ENCODE assay signal across 25 cellular contexts in genomic region chr22:19476023-19476422, GRCh38. TPM values are rescaled to one million over a fixed set of nuclear protein-coding genes. Genes with fewer than 3 reads are reported as not detected.
DNase-seq lines count a peak whose midpoint lies in the region; ATAC-seq, FAIRE-seq and TF ChIP-seq lines count a peak whose summit lies in the region.
"Had no signal": no experiment of that assay in that cellular context is flagged by ENCODE, and none has a peak within 500 bp of the region (broad histone marks: within the 10 kb centered on the region; RNA-seq: fewer than 3 reads in every experiment).

No MANE protein-coding gene starts in this region.

- no peak for TF ChIP-seq RAD21 in GM12878 (IDR thresholded peaks at IDR 0.05; ENCODE audit: insufficient read depth, low read depth, low read length)

- H3K4me1 ChIP-seq in CD4-positive, CD25-positive, alpha-beta regulatory T cell (ENCODE audit: control insufficient read depth, insufficient read depth, low read length, poor library complexity, severe bottlenecking), result peaks cover 31% of the 10 kb centered on the region
- no peaks in the 10 kb centered on the region for H3K4me1 ChIP-seq in GM12878 (ENCODE audit: control insufficient read depth, insufficient read depth, low read length)

- DNase-seq in activated CD4-positive, alpha-beta T cell treated with anti-CD3 and anti-CD28 coated beads for 36 hours, result no peak
- DNase-seq in activated CD4-positive, alpha-beta T cell treated with anti-CD3 and anti-CD28 coated beads for 1 hour, result no peak
- DNase-seq in CD4-positive, CD25-positive, alpha-beta regulatory T cell, result no peak
- no peak for DNase-seq in GM12878 (ENCODE audit: low read depth, low spot score)
- DNase-seq in NCI-H2171 (lab: John Stamatoyannopoulos, UW), result no peak
- no peak for DNase-seq in T-cell
- DNase-seq in NCI-H2081 (lab: John Stamatoyannopoulos, UW), result no peak
- DNase-seq: activated gamma-delta T cell; activated naive CD8-positive, alpha-beta T cell treated with anti-CD3 and anti-CD28 coated beads, Interleukin-2, amount 50 U/mL, for 24 hours; CD8-positive, alpha-beta memory T cell; endodermal cell; mesendoderm; MM.1S; NCI-H2029 treated with DMSO at 0.1 percent for 48 hours; NCI-H446 treated with DMSO at 0.1 percent for 48 hours; nucleus accumbens; RPMI8226; thyroid gland had no signal

- H3K27ac Mint-ChIP-seq in activated CD4-positive, alpha-beta T cell treated with anti-CD3 and anti-CD28 coated beads for 36 hours, result peak overlapping the region; percentile 2
- H3K27ac Mint-ChIP-seq in CD4-positive, CD25-positive, alpha-beta regulatory T cell, result peak overlapping the region in 2 of 3 donors; percentile 49 to 56
- H3K27ac Mint-ChIP-seq in nephron (peak overlapping the region in 1 of 3 experiments; percentile 20), T-cell (no peak overlapping the region)
- H3K27ac Mint-ChIP-seq: activated naive CD8-positive, alpha-beta T cell treated with anti-CD3 and anti-CD28 coated beads, Interleukin-2, amount 50 U/mL, for 24 hours; dendritic cell treated with granulocyte-macrophage colony-stimulating factor and Interleukin-4, amounts not matched to agents 40 ng/mL and 50 ng/mL, for 4 days; endodermal cell; stimulated activated naive CD8-positive, alpha-beta T cell treated with anti-CD3 and anti-CD28 coated beads, Interleukin-15, Interleukin-2, amounts not matched to agents 100 ng/mL and 50 ng/mL, for 24 hours had no signal

- TF ChIP-seq EP300 in GM12878 (IDR thresholded peaks at IDR 0.05; ENCODE audit: borderline replicate concordance in 1 of 2, control insufficient read depth in 1 of 2, low read depth in 2 of 2, low read length in 2 of 2), result no peak

- intact Hi-C loops in activated CD4-positive, alpha-beta T cell treated with anti-CD3 and anti-CD28 coated beads for 36 hours (cut with DNase I, micrococcal nuclease), result loop anchor here in 1 of 2 experiments (5.0 kb wide), 2 partner anchors 184 to 354 kb away; partner anchors contain the start of genes CLTCL1 and DGCR2
- intact Hi-C loops in GM12878 (cut with micrococcal nuclease; ENCODE audit: unreplicated experiment), result loop anchor here (10.0 kb wide), 2 partner anchors 159 to 181 kb away; partner anchors contain the start of gene CLTCL1

- H3K36me3 ChIP-seq in CD4-positive, CD25-positive, alpha-beta regulatory T cell (ENCODE audit: control insufficient read depth, insufficient read depth, low read length), result peaks cover 44% of the 10 kb centered on the region
- H3K36me3 ChIP-seq in GM12878 (ENCODE audit: control insufficient read depth in 2 of 2, insufficient read depth in 2 of 2, low read length in 1 of 2), result peaks cover 17 to 21% of the 10 kb centered on the region in 2 experiments; a peak in 3 of 4 replicates

- CTCF ChIA-PET in activated CD4-positive, alpha-beta T cell treated with anti-CD3 and anti-CD28 coated beads for 36 hours (lab: Charles Lee), result interaction anchor here (1.6 kb wide), 1 partner anchor 9 kb away, joined by 4 read pairs; no protein-coding TSS in a partner anchor
- CTCF ChIA-PET in GM12878 (lab: Yijun Ruan, JAX), result interaction anchor here (3.2 kb wide), 1 partner anchor 176 kb away, joined by 35 read pairs; no protein-coding TSS in a partner anchor
- CTCF ChIA-PET in T-cell (lab: Charles Lee), result interaction anchor here in 1 of 2 donors (0.6 kb wide), 1 partner anchor 25 kb away, joined by 4 read pairs; no protein-coding TSS in a partner anchor

- no peak for FAIRE-seq in GM12878 (lab: Jason Lieb, UNC)
- FAIRE-seq: A204.1, H54 had no signal

- BruUV-seq in GM12878 (replicated peaks; lab: Mats Ljungman, UMichigan), result no TSS peak

- RAD21 ChIA-PET in GM12878 (lab: Charles Lee; ENCODE audit: unreplicated experiment), result interaction anchor here (2.2 kb wide), 1 partner anchor 177 kb away, joined by 12 read pairs; no protein-coding TSS in a partner anchor

- no peaks in the 10 kb centered on the region for H3K9me3 Mint-ChIP-seq in activated CD4-positive, alpha-beta T cell treated with anti-CD3 and anti-CD28 coated beads for 36 hours (ENCODE audit: low read depth)
- no peaks in the 10 kb centered on the region for H3K9me3 Mint-ChIP-seq in CD4-positive, CD25-positive, alpha-beta regulatory T cell
- H3K9me3 Mint-ChIP-seq in nephron, result no peaks in the 10 kb centered on the region
- no peaks in the 10 kb centered on the region for H3K9me3 Mint-ChIP-seq in T-cell
- H3K9me3 Mint-ChIP-seq: activated naive CD8-positive, alpha-beta T cell treated with anti-CD3 and anti-CD28 coated beads, Interleukin-2, amount 50 U/mL, for 24 hours; CD8-positive, alpha-beta memory T cell; central memory CD8-positive, alpha-beta T cell; dendritic cell treated with granulocyte-macrophage colony-stimulating factor and Interleukin-4, amounts not matched to agents 40 ng/mL and 50 ng/mL, for 4 days; endodermal cell; stimulated activated naive CD8-positive, alpha-beta T cell treated with anti-CD3 and anti-CD28 coated beads, Interleukin-15, Interleukin-2, amounts not matched to agents 100 ng/mL and 50 ng/mL, for 24 hours had no signal

- POLR2A ChIA-PET in activated CD4-positive, alpha-beta T cell treated with anti-CD3 and anti-CD28 coated beads for 36 hours (lab: Charles Lee), result no interaction called here
- POLR2A ChIA-PET in GM12878 (lab: Charles Lee) (interaction anchor here (1.0 kb wide), 1 partner anchor 378 kb away, joined by 9 read pairs; no protein-coding TSS in a partner anchor), T-cell (lab: Charles Lee) (interaction anchor here in 1 of 2 donors (0.7 kb wide), 1 partner anchor 96 kb away, joined by 11 read pairs; no protein-coding TSS in a partner anchor)

- H3K4me2 ChIP-seq in GM12878 (ENCODE audit: control insufficient read depth, insufficient read depth), result peak overlapping the region; percentile 54

- no peak overlapping the region for H3K27ac ChIP-seq in CD4-positive, CD25-positive, alpha-beta regulatory T cell (ENCODE audit: insufficient read depth, low read length, poor library complexity, severe bottlenecking)
- H3K27ac ChIP-seq in GM12878 (ENCODE audit: control insufficient read depth, insufficient read depth), result no peak overlapping the region
- H3K27ac ChIP-seq: thyroid gland had no signal

- H3K9ac ChIP-seq in GM12878 (ENCODE audit: control insufficient read depth, insufficient read depth, low read length), result no peak overlapping the region

- no peak for TF ChIP-seq POLR2A in GM12878 (IDR thresholded peaks at IDR 0.05; ENCODE audit: low read depth, low read length)

- no peaks in the 10 kb centered on the region for H3K9me3 ChIP-seq in CD4-positive, CD25-positive, alpha-beta regulatory T cell (ENCODE audit: control insufficient read depth in 2 of 2, low read length in 2 of 2)
- no peaks in the 10 kb centered on the region for H3K9me3 ChIP-seq in GM12878 (replicated peaks; ENCODE audit: control insufficient read depth, insufficient read depth, low read length)
- H3K9me3 ChIP-seq: thyroid gland had no signal

- H2AFZ ChIP-seq in GM12878 (ENCODE audit: control insufficient read depth, low read depth, low read length), result no peak overlapping the region

- H3K27me3 Mint-ChIP-seq in activated CD4-positive, alpha-beta T cell treated with anti-CD3 and anti-CD28 coated beads for 36 hours, result no peaks in the 10 kb centered on the region
- H3K27me3 Mint-ChIP-seq in CD4-positive, CD25-positive, alpha-beta regulatory T cell, result no peaks in the 10 kb centered on the region
- no peaks in the 10 kb centered on the region for H3K27me3 Mint-ChIP-seq in nephron (ENCODE audit: low read depth)
- no peaks in the 10 kb centered on the region for H3K27me3 Mint-ChIP-seq in T-cell
- H3K27me3 Mint-ChIP-seq: CD8-positive, alpha-beta memory T cell; central memory CD8-positive, alpha-beta T cell; dendritic cell treated with granulocyte-macrophage colony-stimulating factor and Interleukin-4, amounts not matched to agents 40 ng/mL and 50 ng/mL, for 4 days; stimulated activated naive CD8-positive, alpha-beta T cell treated with anti-CD3 and anti-CD28 coated beads, Interleukin-15, Interleukin-2, amounts not matched to agents 100 ng/mL and 50 ng/mL, for 24 hours had no signal

- no peaks in the 10 kb centered on the region for H3K27me3 ChIP-seq in CD4-positive, CD25-positive, alpha-beta regulatory T cell (ENCODE audit: control insufficient read depth, insufficient read depth, low read length)
- no peaks in the 10 kb centered on the region for H3K27me3 ChIP-seq in GM12878 (replicated peaks in 1 of 2; ENCODE audit: control insufficient read depth in 2 of 2, insufficient read depth in 2 of 2, low read length in 1 of 2)
- H3K27me3 ChIP-seq: thyroid gland had no signal

- in situ Hi-C loops in GM12878 (cut with MboI), result no loop called here

- no peak overlapping the region for H3K4me3 ChIP-seq in CD4-positive, CD25-positive, alpha-beta regulatory T cell (ENCODE audit: low read depth, low read length)
- H3K4me3 ChIP-seq in GM12878, result peak overlapping the region; percentile 5; the same call in 1 of the 2 replicates
- H3K4me3 ChIP-seq: thyroid gland had no signal

- ATAC-seq in activated CD4-positive, alpha-beta T cell treated with anti-CD3 and anti-CD28 coated beads for 36 hours, result no peak
- no peak for ATAC-seq in CD4-positive, CD25-positive, alpha-beta regulatory T cell (ENCODE audit: low read depth in 2 of 2)
- ATAC-seq in GM12878, result no peak
- no peak for ATAC-seq in T-cell (replicated peaks in 1 of 4)
- ATAC-seq: activated naive CD8-positive, alpha-beta T cell treated with anti-CD3 and anti-CD28 coated beads, Interleukin-2, amount 50 U/mL, for 24 hours; left lobe of liver had no signal

- peaks cover 38% of the 10 kb centered on the region for H3K79me2 ChIP-seq in GM12878 (ENCODE audit: control insufficient read depth, insufficient read depth, low read length)

- H3K36me3 Mint-ChIP-seq in activated CD4-positive, alpha-beta T cell treated with anti-CD3 and anti-CD28 coated beads for 36 hours (ENCODE audit: low read depth), result peaks cover 39% of the 10 kb centered on the region
- H3K36me3 Mint-ChIP-seq in CD4-positive, CD25-positive, alpha-beta regulatory T cell, result peaks cover 16% of the 10 kb centered on the region
- H3K36me3 Mint-ChIP-seq in nephron (ENCODE audit: low read depth) (peaks cover 17% of the 10 kb centered on the region), T-cell (peaks cover 31% of the 10 kb centered on the region)

- SMC1A ChIA-PET in GM12878 (lab: Charles Lee; ENCODE audit: uncharacterized antibody, unreplicated experiment), result interaction anchor here (0.7 to 1.2 kb wide), 2 partner anchors 27 to 154 kb away, joined by 3 read pairs; no protein-coding TSS in a partner anchor

- 67% methylated on average over 3 of the region's 3 CpGs for WGBS in GM12878 (ENCODE audit: insufficient coverage, insufficient replicate concordance, low lambda C conversion rate, missing lambda C conversion rate)

- no peak for TF ChIP-seq CTCF in GM12878 (IDR thresholded peaks at IDR 0.05 in 2 of 3, conservative IDR thresholded peaks at IDR 0.05 in 1 of 3; ENCODE audit: control insufficient read depth in 2 of 3, extremely low read depth in 1 of 3, insufficient read depth in 1 of 3, low read depth in 3 of 3, low read length in 3 of 3)
- no peak for TF ChIP-seq CTCF in nephron (IDR thresholded peaks at IDR 0.05; ENCODE audit: unreplicated experiment in 3 of 3)

- no peaks in the 10 kb centered on the region; the same call in 1 of the 2 replicates for H4K20me1 ChIP-seq in GM12878 (ENCODE audit: control insufficient read depth, insufficient read depth)

- H3K4me3 Mint-ChIP-seq in activated CD4-positive, alpha-beta T cell treated with anti-CD3 and anti-CD28 coated beads for 36 hours, result no peak overlapping the region
- peak overlapping the region in 1 of 4 donors; percentile 39 for H3K4me3 Mint-ChIP-seq in CD4-positive, CD25-positive, alpha-beta regulatory T cell
- peak overlapping the region; percentile 59 to 73 (median 60) for H3K4me3 Mint-ChIP-seq in nephron
- H3K4me3 Mint-ChIP-seq in T-cell, result no peak overlapping the region
- H3K4me3 Mint-ChIP-seq: activated naive CD8-positive, alpha-beta T cell treated with anti-CD3 and anti-CD28 coated beads, Interleukin-2, amount 50 U/mL, for 24 hours; central memory CD8-positive, alpha-beta T cell; dendritic cell treated with granulocyte-macrophage colony-stimulating factor and Interleukin-4, amounts not matched to agents 40 ng/mL and 50 ng/mL, for 4 days; endodermal cell; stimulated activated naive CD8-positive, alpha-beta T cell treated with anti-CD3 and anti-CD28 coated beads, Interleukin-15, Interleukin-2, amounts not matched to agents 100 ng/mL and 50 ng/mL, for 24 hours had no signal

- peaks cover 32% of the 10 kb centered on the region for H3K4me1 Mint-ChIP-seq in activated CD4-positive, alpha-beta T cell treated with anti-CD3 and anti-CD28 coated beads for 36 hours
- H3K4me1 Mint-ChIP-seq in CD4-positive, CD25-positive, alpha-beta regulatory T cell, result peaks cover 17 to 47% (median 37%) of the 10 kb centered on the region in 4 donors
- H3K4me1 Mint-ChIP-seq in nephron, result peaks cover 34% of the 10 kb centered on the region
- H3K4me1 Mint-ChIP-seq in T-cell, result peaks cover 33 to 43% (median 38%) of the 10 kb centered on the region in 3 donors

RNA-seq across cellular contexts. Expression of gene UFD1, which starts 3.0 kb away (rescaled TPM):
- 100 to 1,000 TPM in 1 of 2 experiments, 10 to 100 TPM in 1; 78.4 to 109 TPM for total RNA-seq in activated CD4-positive, alpha-beta T cell treated with anti-CD3 and anti-CD28 coated beads for 36 hours
- 97.7 TPM for total RNA-seq in CD4-positive, CD25-positive, alpha-beta regulatory T cell
- 100 to 1,000 TPM; 113 to 146 (median 127) TPM for polyA plus RNA-seq in CD4-positive, CD25-positive, alpha-beta regulatory T cell
- total RNA-seq in GM12878 (2013; cell fraction: nucleolus; rRNA removed), result 37.0 and 38.0 TPM in 2 replicates
- total RNA-seq in GM12878 (2014; rRNA removed) (73.3 and 74.6 TPM in 2 replicates), GM12878 (2014; rRNA removed; fragmentation: Illumina TruSeq; extraction: Trizol) (73.7 and 79.0 TPM in 2 replicates), GM12878 (2021) (67.2 and 67.5 TPM in 2 replicates), T-cell (10 to 100 TPM; 52.9 to 85.1 (median 60.0) TPM)
- 43.2 TPM for polyA plus RNA-seq in GM12878 (2011; ENCODE audit: low read depth)
- polyA plus RNA-seq in GM12878 (2011; rRNA removed) (75.4 and 98.7 TPM in 2 replicates), GM12878 (2014; fragmentation: Illumina TruSeq; extraction: Trizol) (140 and 145 TPM in 2 replicates), GM12878 (2014; fragmentation: Nextera tagmentation; extraction: Ambion mirVana) (100 to 1,000 TPM; 128 to 143 TPM), GM12878 (2014; rRNA removed) (97.3 and 106 TPM in 2 replicates), GM12878 (2016; fragmentation: Nextera tagmentation; extraction: Ambion mirVana) (100 to 1,000 TPM; 140 to 143 TPM)
- 140 and 141 TPM in 2 replicates for polyA plus RNA-seq in GM12878 (2011; cell fraction: cytosol; rRNA removed)
- polyA plus RNA-seq in GM12878 (2011; cell fraction: nucleus; rRNA removed), result 90.6 and 105 TPM in 2 replicates
- 63.7 and 80.1 TPM in 2 replicates for polyA plus RNA-seq in GM12878 (2012)
- 101 and 104 TPM in 2 replicates for polyA minus RNA-seq in GM12878 (2011; rRNA and poly(A)+ RNA removed)
- polyA minus RNA-seq in GM12878 (2011; cell fraction: cytosol; rRNA and poly(A)+ RNA removed), result 28.6 and 31.5 TPM in 2 replicates
- 22.7 and 42.6 TPM in 2 replicates for polyA minus RNA-seq in GM12878 (2011; cell fraction: nucleus; rRNA and poly(A)+ RNA removed)

RNA-seq across cellular contexts. Expression of gene CDC45, which starts 3.7 kb away (rescaled TPM):
- total RNA-seq in activated CD4-positive, alpha-beta T cell treated with anti-CD3 and anti-CD28 coated beads for 36 hours, result 100 to 1,000 TPM; 103 to 111 TPM
- total RNA-seq in CD4-positive, CD25-positive, alpha-beta regulatory T cell, result 2.7 TPM
- 1 to 10 TPM in 3 of 4 donors, under 1 TPM in 1; 0.56 to 3.4 (median 1.9) TPM for polyA plus RNA-seq in CD4-positive, CD25-positive, alpha-beta regulatory T cell
- total RNA-seq in GM12878 (2013; cell fraction: nucleolus; rRNA removed), result 42.6 and 46.5 TPM in 2 replicates
- total RNA-seq in GM12878 (2014; rRNA removed) (46.9 and 53.0 TPM in 2 replicates), GM12878 (2014; rRNA removed; fragmentation: Illumina TruSeq; extraction: Trizol) (40.0 and 40.8 TPM in 2 replicates), GM12878 (2021) (45.4 and 49.3 TPM in 2 replicates), T-cell (1 to 10 TPM in 4 of 5 donors, under 1 TPM in 1; 0.56 to 2.7 (median 2.2) TPM)
- 21.3 TPM for polyA plus RNA-seq in GM12878 (2011; ENCODE audit: low read depth)
- polyA plus RNA-seq in GM12878 (2011; rRNA removed) (88.5 and 124 TPM in 2 replicates), GM12878 (2014; fragmentation: Illumina TruSeq; extraction: Trizol) (63.1 and 69.7 TPM in 2 replicates), GM12878 (2014; fragmentation: Nextera tagmentation; extraction: Ambion mirVana) (10 to 100 TPM; 42.8 to 51.2 TPM), GM12878 (2014; rRNA removed) (55.5 and 59.3 TPM in 2 replicates), GM12878 (2016; fragmentation: Nextera tagmentation; extraction: Ambion mirVana) (10 to 100 TPM; 79.1 to 83.4 TPM)
- polyA plus RNA-seq in GM12878 (2011; cell fraction: cytosol; rRNA removed), result 49.6 and 68.6 TPM in 2 replicates
- polyA plus RNA-seq in GM12878 (2011; cell fraction: nucleus; rRNA removed), result 112 and 139 TPM in 2 replicates
- 28.1 and 36.6 TPM in 2 replicates for polyA plus RNA-seq in GM12878 (2012)
- 51.1 and 52.3 TPM in 2 replicates for polyA minus RNA-seq in GM12878 (2011; rRNA and poly(A)+ RNA removed)
- polyA minus RNA-seq in GM12878 (2011; cell fraction: cytosol; rRNA and poly(A)+ RNA removed), result 15.9 and 17.4 TPM in 2 replicates
- 29.9 and 65.0 TPM in 2 replicates for polyA minus RNA-seq in GM12878 (2011; cell fraction: nucleus; rRNA and poly(A)+ RNA removed)

RNA-seq across cellular contexts. Expression of gene C22orf39, which starts 28.5 kb away (rescaled TPM):
- 10 to 100 TPM; 21.9 to 22.2 TPM for total RNA-seq in activated CD4-positive, alpha-beta T cell treated with anti-CD3 and anti-CD28 coated beads for 36 hours
- 37.2 TPM for total RNA-seq in CD4-positive, CD25-positive, alpha-beta regulatory T cell
- 10 to 100 TPM; 45.7 to 73.0 (median 62.7) TPM for polyA plus RNA-seq in CD4-positive, CD25-positive, alpha-beta regulatory T cell
- 26.8 and 32.5 TPM in 2 replicates for total RNA-seq in GM12878 (2013; cell fraction: nucleolus; rRNA removed)
- total RNA-seq in GM12878 (2014; rRNA removed) (30.1 and 31.6 TPM in 2 replicates), GM12878 (2014; rRNA removed; fragmentation: Illumina TruSeq; extraction: Trizol) (17.3 TPM in 2 replicates), GM12878 (2021) (21.4 and 21.6 TPM in 2 replicates), T-cell (10 to 100 TPM; 34.5 to 41.3 (median 40.9) TPM)
- polyA plus RNA-seq in GM12878 (2011; ENCODE audit: low read depth), result 13.3 TPM
- polyA plus RNA-seq in GM12878 (2011; rRNA removed) (39.9 and 40.8 TPM in 2 replicates), GM12878 (2014; fragmentation: Illumina TruSeq; extraction: Trizol) (20.8 and 21.0 TPM in 2 replicates), GM12878 (2014; fragmentation: Nextera tagmentation; extraction: Ambion mirVana) (10 to 100 TPM in 1 of 2 experiments, 1 to 10 TPM in 1; 6.7 to 10.9 TPM), GM12878 (2014; rRNA removed) (38.8 and 39.9 TPM in 2 replicates), GM12878 (2016; fragmentation: Nextera tagmentation; extraction: Ambion mirVana) (10 to 100 TPM; 38.2 to 47.0 TPM)
- 42.9 and 49.6 TPM in 2 replicates for polyA plus RNA-seq in GM12878 (2011; cell fraction: cytosol; rRNA removed)
- polyA plus RNA-seq in GM12878 (2011; cell fraction: nucleus; rRNA removed), result 18.1 and 18.8 TPM in 2 replicates
- 20.7 and 21.0 TPM in 2 replicates for polyA plus RNA-seq in GM12878 (2012)
- 41.0 and 51.5 TPM in 2 replicates for polyA minus RNA-seq in GM12878 (2011; rRNA and poly(A)+ RNA removed)
- polyA minus RNA-seq in GM12878 (2011; cell fraction: cytosol; rRNA and poly(A)+ RNA removed), result 10.1 and 10.2 TPM in 2 replicates
- polyA minus RNA-seq in GM12878 (2011; cell fraction: nucleus; rRNA and poly(A)+ RNA removed), result 8.7 and 13.7 TPM in 2 replicates

RNA-seq across cellular contexts. Expression of gene MRPL40, which starts 43.7 kb away (rescaled TPM):
- 10 to 100 TPM; 34.1 to 34.4 TPM for total RNA-seq in activated CD4-positive, alpha-beta T cell treated with anti-CD3 and anti-CD28 coated beads for 36 hours
- total RNA-seq in CD4-positive, CD25-positive, alpha-beta regulatory T cell, result 12.1 TPM
- 10 to 100 TPM; 59.5 to 75.5 (median 60.9) TPM for polyA plus RNA-seq in CD4-positive, CD25-positive, alpha-beta regulatory T cell
- 5.7 and 6.6 TPM in 2 replicates for total RNA-seq in GM12878 (2013; cell fraction: nucleolus; rRNA removed)
- total RNA-seq in GM12878 (2014; rRNA removed) (48.0 and 51.9 TPM in 2 replicates), GM12878 (2014; rRNA removed; fragmentation: Illumina TruSeq; extraction: Trizol) (55.9 and 58.1 TPM in 2 replicates), GM12878 (2021) (41.2 and 42.4 TPM in 2 replicates), T-cell (10 to 100 TPM; 12.1 to 16.1 (median 12.3) TPM)
- 32.8 TPM for polyA plus RNA-seq in GM12878 (2011; ENCODE audit: low read depth)
- polyA plus RNA-seq in GM12878 (2011; rRNA removed) (62.3 and 72.3 TPM in 2 replicates), GM12878 (2014; fragmentation: Illumina TruSeq; extraction: Trizol) (66.0 and 78.0 TPM in 2 replicates), GM12878 (2014; fragmentation: Nextera tagmentation; extraction: Ambion mirVana) (100 to 1,000 TPM; 180 to 207 TPM), GM12878 (2014; rRNA removed) (53.8 and 64.4 TPM in 2 replicates), GM12878 (2016; fragmentation: Nextera tagmentation; extraction: Ambion mirVana) (100 to 1,000 TPM; 124 to 131 TPM)
- polyA plus RNA-seq in GM12878 (2011; cell fraction: cytosol; rRNA removed), result 33.8 and 45.2 TPM in 2 replicates
- polyA plus RNA-seq in GM12878 (2011; cell fraction: nucleus; rRNA removed), result 21.5 and 26.3 TPM in 2 replicates
- polyA plus RNA-seq in GM12878 (2012), result 36.6 and 36.9 TPM in 2 replicates
- polyA minus RNA-seq in GM12878 (2011; rRNA and poly(A)+ RNA removed), result 18.1 and 18.3 TPM in 2 replicates
- polyA minus RNA-seq in GM12878 (2011; cell fraction: cytosol; rRNA and poly(A)+ RNA removed), result 8.8 and 10.3 TPM in 2 replicates
- polyA minus RNA-seq in GM12878 (2011; cell fraction: nucleus; rRNA and poly(A)+ RNA removed), result 5.6 and 8.9 TPM in 2 replicates

RNA-seq across cellular contexts. Expression of gene HIRA, which starts 44.5 kb away (rescaled TPM):
- total RNA-seq in activated CD4-positive, alpha-beta T cell treated with anti-CD3 and anti-CD28 coated beads for 36 hours, result 10 to 100 TPM; 25.5 to 31.2 TPM
- total RNA-seq in CD4-positive, CD25-positive, alpha-beta regulatory T cell, result 30.2 TPM
- 1 to 10 TPM; 1.4 to 6.2 (median 2.6) TPM for polyA plus RNA-seq in CD4-positive, CD25-positive, alpha-beta regulatory T cell
- total RNA-seq in GM12878 (2013; cell fraction: nucleolus; rRNA removed), result 16.7 and 16.8 TPM in 2 replicates
- total RNA-seq in GM12878 (2014; rRNA removed) (14.7 and 15.6 TPM in 2 replicates), GM12878 (2014; rRNA removed; fragmentation: Illumina TruSeq; extraction: Trizol) (12.6 and 13.5 TPM in 2 replicates), GM12878 (2021) (32.2 and 32.7 TPM in 2 replicates), T-cell (10 to 100 TPM; 24.4 to 31.4 (median 29.2) TPM)
- 6.7 TPM for polyA plus RNA-seq in GM12878 (2011; ENCODE audit: low read depth)
- polyA plus RNA-seq in GM12878 (2011; rRNA removed) (10.8 and 19.9 TPM in 2 replicates), GM12878 (2014; fragmentation: Illumina TruSeq; extraction: Trizol) (11.5 and 20.2 TPM in 2 replicates), GM12878 (2014; fragmentation: Nextera tagmentation; extraction: Ambion mirVana) (under 1 TPM; 0.34 to 0.60 TPM), GM12878 (2014; rRNA removed) (23.5 and 26.6 TPM in 2 replicates), GM12878 (2016; fragmentation: Nextera tagmentation; extraction: Ambion mirVana) (1 to 10 TPM; 2.1 to 2.8 TPM)
- 21.5 and 26.0 TPM in 2 replicates for polyA plus RNA-seq in GM12878 (2011; cell fraction: cytosol; rRNA removed)
- polyA plus RNA-seq in GM12878 (2011; cell fraction: nucleus; rRNA removed), result 28.7 and 32.1 TPM in 2 replicates
- polyA plus RNA-seq in GM12878 (2012), result 11.0 and 13.2 TPM in 2 replicates
- 27.6 and 31.8 TPM in 2 replicates for polyA minus RNA-seq in GM12878 (2011; rRNA and poly(A)+ RNA removed)
- polyA minus RNA-seq in GM12878 (2011; cell fraction: cytosol; rRNA and poly(A)+ RNA removed), result 9.1 and 12.8 TPM in 2 replicates
- polyA minus RNA-seq in GM12878 (2011; cell fraction: nucleus; rRNA and poly(A)+ RNA removed), result 5.7 and 14.7 TPM in 2 replicates

Comparison
In these comparisons a context has a peak if more than half of its experiments do, and no peak if none do; other contexts are left out.
1. H3K27ac Mint-ChIP-seq: peak in activated CD4-positive, alpha-beta T cell treated with anti-CD3 and anti-CD28 coated beads for 36 hours (single experiment) and CD4-positive, CD25-positive, alpha-beta regulatory T cell (2 of 3); none in T-cell (0 of 2).
2. H3K4me3 Mint-ChIP-seq: peak in nephron (3 of 3); none in activated CD4-positive, alpha-beta T cell treated with anti-CD3 and anti-CD28 coated beads for 36 hours (single experiment) and T-cell (0 of 3).
3. RNA of gene CDC45, which starts 3.7 kb away (total RNA-seq): 103 to 111 TPM in activated CD4-positive, alpha-beta T cell treated with anti-CD3 and anti-CD28 coated beads for 36 hours and 40.0 to 53.0 TPM in GM12878; 2.7 TPM in CD4-positive, CD25-positive, alpha-beta regulatory T cell (single experiment) and 0.56 to 2.7 TPM in T-cell; every median in the first group is over 10 times any median in the second.